Comparison of ENCODE assay signal across 8 cellular contexts in the genomic region with DNA sequence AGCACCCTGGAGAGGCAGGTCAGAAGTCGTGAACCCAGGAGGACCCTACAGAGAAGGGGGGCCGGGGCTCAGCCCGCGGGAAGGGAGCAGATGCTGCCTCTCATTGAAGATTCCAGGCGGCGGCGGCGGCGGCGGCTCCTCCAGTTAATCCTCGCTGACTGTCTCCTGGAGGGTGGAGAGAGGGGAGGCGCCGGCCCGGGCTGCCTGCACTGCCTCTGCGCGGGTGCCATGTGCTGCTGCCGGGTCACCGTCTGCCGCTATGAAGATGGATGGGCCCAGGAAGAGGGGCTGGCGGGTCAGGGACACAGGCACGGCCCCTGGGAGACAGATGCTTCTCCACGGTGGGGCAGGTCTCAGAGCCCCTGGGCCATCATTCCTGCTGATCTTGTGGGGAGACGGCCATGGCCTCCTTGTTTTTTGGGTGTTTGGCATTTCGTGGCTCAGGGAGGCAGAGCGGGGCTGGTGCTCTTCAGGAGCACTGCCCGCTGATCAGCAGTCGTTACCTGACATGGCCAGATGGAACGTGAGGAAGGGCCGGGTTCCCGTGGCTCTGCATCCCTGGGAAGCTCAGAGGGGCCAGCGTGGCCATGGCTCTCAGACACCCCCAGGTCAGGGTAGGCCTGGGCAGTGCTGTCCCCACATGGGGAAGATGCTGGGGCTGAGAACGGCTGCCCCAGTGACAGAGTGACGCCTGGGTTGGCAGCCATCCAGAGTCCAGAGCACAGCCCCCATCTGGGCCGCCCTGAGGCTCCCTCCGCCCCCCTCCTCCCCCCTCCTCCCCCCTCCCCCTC. TPM values are rescaled to one million over a fixed set of nuclear protein-coding genes. Genes with fewer than 3 reads are reported as not detected.
DNase-seq lines count a peak whose midpoint lies in the region; ATAC-seq and TF ChIP-seq lines count a peak whose summit lies in the region.

No MANE protein-coding gene starts in this region.

- TF ChIP-seq POLR2A in ovary (IDR thresholded peaks at IDR 0.05): no peak

- H3K36me3 ChIP-seq in A673 (ENCODE audit: insufficient read depth, low read length, poor library complexity, severe bottlenecking) (peaks cover 22% of the 10 kb centered on the region), GM06990 (ENCODE audit: control insufficient read depth, insufficient read depth, low read length) (peaks cover 31% of the 10 kb centered on the region), SK-N-MC (ENCODE audit: insufficient read depth, low read length) (no peaks in the 10 kb centered on the region; the same call in 1 of the 2 replicates), ovary (no peaks in the 10 kb centered on the region)

- CTCF ChIA-PET in A673 (lab: Charles Lee): no interaction called here

- TF ChIP-seq CTCF in A673 (conservative IDR thresholded peaks at IDR 0.05; ENCODE audit: low read depth, low read length): no peak
- TF ChIP-seq CTCF in GM06990 (IDR thresholded peaks at IDR 0.05; ENCODE audit: insufficient read depth, low read length, poor library complexity, severe bottlenecking): no peak
- no peak for TF ChIP-seq CTCF in fibroblast of mammary gland (conservative IDR thresholded peaks at IDR 0.05; ENCODE audit: control insufficient read depth, insufficient read depth, low read depth, low read length)
- TF ChIP-seq CTCF in ovary (IDR thresholded peaks at IDR 0.05): no peak

- DNase-seq in A673 (ENCODE audit: low spot score) (peak; percentile 90), GM06990 (ENCODE audit: extremely low read depth, insufficient read length) (peak; percentile 37), SK-N-MC (ENCODE audit: low read depth, low spot score) (no peak), fibroblast of mammary gland (ENCODE audit: low read depth) (peak; percentile 44), ovary (peak; percentile 69 to 82 (median 80)), OCI-M2 (lab: John Stamatoyannopoulos, UW; ENCODE audit: unreplicated experiment) (no peak)
- no peak for DNase-seq in effector CD4-positive, alpha-beta T cell

- intact Hi-C loops in A673 (cut with micrococcal nuclease; ENCODE audit: unreplicated experiment): loop anchor here (1.0 kb wide), 1 partner anchor 36 kb away; no protein-coding TSS in a partner anchor
- intact Hi-C loops in ovary (cut with DNase I): no loop called here

- H3K9me3 ChIP-seq in A673 (ENCODE audit: low read depth, low read length, poor library complexity, severe bottlenecking) (no peaks in the 10 kb centered on the region), SK-N-MC (ENCODE audit: low read depth, low read length) (no peaks in the 10 kb centered on the region), ovary (no peaks in the 10 kb centered on the region)

- BruUV-seq in A673 (replicated peaks; lab: Mats Ljungman, UMichigan): no TSS peak

- no peaks in the 10 kb centered on the region for H3K27me3 ChIP-seq in A673 (replicated peaks; ENCODE audit: insufficient read depth, low read depth, low read length, poor library complexity)
- H3K27me3 ChIP-seq in GM06990 (replicated peaks; ENCODE audit: control insufficient read depth, insufficient read depth, low read length): no peaks in the 10 kb centered on the region
- no peaks in the 10 kb centered on the region for H3K27me3 ChIP-seq in ovary

- POLR2A ChIA-PET in A673 (lab: Charles Lee; ENCODE audit: low non-redundant PET): no interaction called here

- ATAC-seq in HG03175 (IDR thresholded peaks at IDR 0.05; ENCODE audit: unreplicated experiment): no peak

- H3K9ac ChIP-seq in SK-N-MC (ENCODE audit: insufficient read length): no peak overlapping the region

- no peak for TF ChIP-seq EP300 in ovary (IDR thresholded peaks at IDR 0.05)

- H3K27ac ChIP-seq in A673 (ENCODE audit: low read depth, low read length, poor library complexity, severe bottlenecking) (peak overlapping the region; percentile 63), SK-N-MC (peak overlapping the region; percentile 74), ovary (peak overlapping the region; percentile 49 to 78)

- 13 to 14% (median 13%) methylated on average over 34 to 35 of the region's 35 CpGs for WGBS in ovary, 3 donors

- peaks cover 51% of the 10 kb centered on the region for H3K4me1 ChIP-seq in A673 (ENCODE audit: insufficient read depth, low read length, poor library complexity, severe bottlenecking)
- H3K4me1 ChIP-seq in ovary (ENCODE audit: insufficient read depth): peaks cover 32% of the 10 kb centered on the region

- no peak overlapping the region for H3K4me3 ChIP-seq in A673 (ENCODE audit: low read depth, low read length, poor library complexity, severe bottlenecking)
- no peak overlapping the region for H3K4me3 ChIP-seq in GM06990 (replicated peaks; ENCODE audit: low read depth, low read length)
- peak overlapping the region; percentile 22; the same call in 1 of the 2 replicates for H3K4me3 ChIP-seq in SK-N-MC
- no peak overlapping the region for H3K4me3 ChIP-seq in fibroblast of mammary gland (ENCODE audit: control insufficient read depth, low read depth, low read length)
- no peak overlapping the region for H3K4me3 ChIP-seq in ovary

RNA-seq across cellular contexts. Expression of gene GINS2, which starts 36.1 kb away (rescaled TPM):
- 70.5 and 71.9 TPM in 2 replicates for total RNA-seq in A673 (2021)
- total RNA-seq in ovary: 1 to 10 TPM in 3 of 7 donors, under 1 TPM in 4; 0.23 to 1.6 (median 0.95) TPM
- 1 to 10 TPM; 1.4 to 1.6 TPM for polyA plus RNA-seq in ovary

RNA-seq across cellular contexts. Expression of gene GSE1, which starts 39.5 kb away (rescaled TPM):
- total RNA-seq in A673 (2021): 64.2 and 72.4 TPM in 2 replicates
- total RNA-seq in ovary: 100 to 1,000 TPM in 4 of 7 donors, 10 to 100 TPM in 3; 37.4 to 212 (median 130) TPM
- 10 to 100 TPM; 32.9 to 36.1 TPM for polyA plus RNA-seq in ovary

Comparison
In these comparisons a context has a peak if more than half of its experiments do, and no peak if none do; other contexts are left out.
1. DNase-seq: peak in A673 (single experiment), GM06990 (single experiment), fibroblast of mammary gland (single experiment) and ovary (5 of 5); none in SK-N-MC (single experiment), OCI-M2 (single experiment) and effector CD4-positive, alpha-beta T cell (single experiment).
2. RNA of gene GINS2, which starts 36.1 kb away (total RNA-seq): 70.5 to 71.9 TPM in A673; 0.23 to 1.6 TPM in ovary; every median in the first group is over 10 times any median in the second.
3. Peak in every context shown above with its lines, with median percentiles within 50 percentile points of each other: H3K27ac ChIP-seq.